ENCODE assay signal across 15 cellular contexts in genomic region chr11:110478410-110478809, GRCh38. TPM values are rescaled to one million over a fixed set of nuclear protein-coding genes. Genes with fewer than 3 reads are reported as not detected.
DNase-seq lines count a peak whose midpoint lies in the region; ATAC-seq and TF ChIP-seq lines count a peak whose summit lies in the region.
"Had no signal": no experiment of that assay in that cellular context is flagged by ENCODE, and none has a peak within 500 bp of the region (broad histone marks: within the 10 kb centered on the region; RNA-seq: fewer than 3 reads in every experiment).

No MANE protein-coding gene starts in this region.

- H3K27ac Mint-ChIP-seq in activated CD4-positive, alpha-beta T cell treated with anti-CD3 and anti-CD28 coated beads for 36 hours = no peak overlapping the region
- H3K27ac Mint-ChIP-seq: activated naive CD8-positive, alpha-beta T cell treated with anti-CD3 and anti-CD28 coated beads, Interleukin-2, amount 10 ng/mL, durations not matched to agents 7 days and 5 days; stimulated activated effector memory CD8-positive, alpha-beta T cell treated with anti-CD3 and anti-CD28 coated beads, Interleukin-12 subunit alpha, Interleukin-12 subunit beta, amount 100 ng/mL, for 72 hours had no signal

- CTCF ChIA-PET in activated CD4-positive, alpha-beta T cell treated with anti-CD3 and anti-CD28 coated beads for 36 hours (lab: Charles Lee) = interaction anchor here (1.6 to 1.7 kb wide), 2 partner anchors 21 to 752 kb away, joined by 5 read pairs; no protein-coding TSS in a partner anchor

- H3K4me3 Mint-ChIP-seq in activated CD4-positive, alpha-beta T cell treated with anti-CD3 and anti-CD28 coated beads for 36 hours = no peak overlapping the region
- H3K4me3 Mint-ChIP-seq: activated naive CD8-positive, alpha-beta T cell treated with anti-CD3 and anti-CD28 coated beads, Interleukin-2, amount 10 ng/mL, durations not matched to agents 7 days and 5 days; stimulated activated effector memory CD8-positive, alpha-beta T cell treated with anti-CD3 and anti-CD28 coated beads, Interleukin-12 subunit alpha, Interleukin-12 subunit beta, amount 100 ng/mL, for 72 hours had no signal

- POLR2A ChIA-PET in activated CD4-positive, alpha-beta T cell treated with anti-CD3 and anti-CD28 coated beads for 36 hours (lab: Charles Lee) = no interaction called here

- no peaks in the 10 kb centered on the region for H3K36me3 Mint-ChIP-seq in activated CD4-positive, alpha-beta T cell treated with anti-CD3 and anti-CD28 coated beads for 36 hours (ENCODE audit: low read depth)
- H3K36me3 Mint-ChIP-seq: activated naive CD8-positive, alpha-beta T cell treated with anti-CD3 and anti-CD28 coated beads, Interleukin-2, amount 10 ng/mL, durations not matched to agents 7 days and 5 days; stimulated activated effector memory CD8-positive, alpha-beta T cell treated with anti-CD3 and anti-CD28 coated beads, Interleukin-12 subunit alpha, Interleukin-12 subunit beta, amount 100 ng/mL, for 72 hours had no signal

- TF ChIP-seq CTCF in fibroblast of pulmonary artery (IDR thresholded peaks at IDR 0.05; ENCODE audit: low read length, missing control alignments) = peak; percentile 5
- TF ChIP-seq CTCF in ascending aorta (IDR thresholded peaks at IDR 0.05) = no peak
- TF ChIP-seq CTCF in upper lobe of right lung (IDR thresholded peaks at IDR 0.05) = no peak

- no peaks in the 10 kb centered on the region for H3K4me1 Mint-ChIP-seq in activated CD4-positive, alpha-beta T cell treated with anti-CD3 and anti-CD28 coated beads for 36 hours
- H3K4me1 Mint-ChIP-seq: activated naive CD8-positive, alpha-beta T cell treated with anti-CD3 and anti-CD28 coated beads, Interleukin-2, amount 10 ng/mL, durations not matched to agents 7 days and 5 days; stimulated activated effector memory CD8-positive, alpha-beta T cell treated with anti-CD3 and anti-CD28 coated beads, Interleukin-12 subunit alpha, Interleukin-12 subunit beta, amount 100 ng/mL, for 72 hours had no signal

- DNase-seq in activated CD4-positive, alpha-beta T cell treated with anti-CD3 and anti-CD28 coated beads for 36 hours = peak; percentile 20
- no peak for DNase-seq in activated CD4-positive, alpha-beta T cell treated with anti-CD3 and anti-CD28 coated beads, Interleukin-2, amount 50 U/mL, for 48 hours
- DNase-seq in RPMI8226 (peak; percentile 10), fibroblast of pulmonary artery (ENCODE audit: low read depth) (no peak), substantia nigra (lab: John Stamatoyannopoulos, UW) (no peak), ascending aorta (ENCODE audit: low spot score in 2 of 2) (no peak), upper lobe of right lung (no peak)
- DNase-seq: activated naive CD8-positive, alpha-beta T cell treated with anti-CD3 and anti-CD28 coated beads, Interleukin-2, amount 10 ng/mL, durations not matched to agents 7 days and 5 days; GOT3; kidney; NCI-H446; SW 1271 had no signal

- H3K27ac ChIP-seq in substantia nigra (ENCODE audit: low read depth, low read length, poor library complexity, severe bottlenecking) (peak overlapping the region; percentile 62), ascending aorta (no peak overlapping the region), upper lobe of right lung (no peak overlapping the region)
- H3K27ac ChIP-seq: epithelial cell of prostate had no signal

- intact Hi-C loops in activated CD4-positive, alpha-beta T cell treated with anti-CD3 and anti-CD28 coated beads for 36 hours (cut with DNase I, micrococcal nuclease) = no loop called here
- intact Hi-C loops in ascending aorta (cut with DNase I) = no loop called here
- intact Hi-C loops in upper lobe of right lung (cut with DNase I) = no loop called here

- ATAC-seq in activated CD4-positive, alpha-beta T cell treated with anti-CD3 and anti-CD28 coated beads for 36 hours = no peak
- ATAC-seq in GM21529 (IDR thresholded peaks at IDR 0.05; ENCODE audit: unreplicated experiment) = no peak
- no peak for ATAC-seq in upper lobe of right lung
- ATAC-seq: stimulated activated effector memory CD8-positive, alpha-beta T cell treated with anti-CD3 and anti-CD28 coated beads, Interleukin-12 subunit alpha, Interleukin-12 subunit beta, amount 100 ng/mL, for 72 hours had no signal

- H3K4me1 ChIP-seq in ascending aorta (no peaks in the 10 kb centered on the region), upper lobe of right lung (peaks cover 8% of the 10 kb centered on the region)

- H3K36me3 ChIP-seq in ascending aorta = no peaks in the 10 kb centered on the region
- no peaks in the 10 kb centered on the region for H3K36me3 ChIP-seq in upper lobe of right lung

- no peaks in the 10 kb centered on the region for H3K27me3 Mint-ChIP-seq in activated CD4-positive, alpha-beta T cell treated with anti-CD3 and anti-CD28 coated beads for 36 hours
- H3K27me3 Mint-ChIP-seq: activated naive CD8-positive, alpha-beta T cell treated with anti-CD3 and anti-CD28 coated beads, Interleukin-2, amount 10 ng/mL, durations not matched to agents 7 days and 5 days had no signal

- H3K4me3 ChIP-seq in fibroblast of pulmonary artery (replicated peaks; ENCODE audit: low read depth, low read length) (no peak overlapping the region), ascending aorta (no peak overlapping the region), upper lobe of right lung (no peak overlapping the region)

- no peaks in the 10 kb centered on the region for H3K27me3 ChIP-seq in ascending aorta
- H3K27me3 ChIP-seq in upper lobe of right lung = no peaks in the 10 kb centered on the region

- H3K9me3 ChIP-seq in ascending aorta = no peaks in the 10 kb centered on the region
- no peaks in the 10 kb centered on the region for H3K9me3 ChIP-seq in upper lobe of right lung

- H3K9me3 Mint-ChIP-seq in activated CD4-positive, alpha-beta T cell treated with anti-CD3 and anti-CD28 coated beads for 36 hours (ENCODE audit: low read depth) = no peaks in the 10 kb centered on the region
- H3K9me3 Mint-ChIP-seq: activated naive CD8-positive, alpha-beta T cell treated with anti-CD3 and anti-CD28 coated beads, Interleukin-2, amount 10 ng/mL, durations not matched to agents 7 days and 5 days; stimulated activated effector memory CD8-positive, alpha-beta T cell treated with anti-CD3 and anti-CD28 coated beads, Interleukin-12 subunit alpha, Interleukin-12 subunit beta, amount 100 ng/mL, for 72 hours had no signal

RNA-seq across cellular contexts. Expression of gene FDX1, which starts 48.7 kb away (rescaled TPM):
- total RNA-seq in activated CD4-positive, alpha-beta T cell treated with anti-CD3 and anti-CD28 coated beads for 36 hours = 10 to 100 TPM in 1 of 2 experiments, 1 to 10 TPM in 1; 8.2 to 13.1 TPM
- total RNA-seq in ascending aorta = 17.6 TPM
- 21.6 TPM for total RNA-seq in upper lobe of right lung

Comparison
In these comparisons a context has a peak if more than half of its experiments do, and no peak if none do; other contexts are left out.
1. DNase-seq: peak in activated CD4-positive, alpha-beta T cell treated with anti-CD3 and anti-CD28 coated beads for 36 hours (single experiment) and RPMI8226 (single experiment); none in activated CD4-positive, alpha-beta T cell treated with anti-CD3 and anti-CD28 coated beads, Interleukin-2, amount 50 U/mL, for 48 hours (0 of 2), fibroblast of pulmonary artery (single experiment), substantia nigra (0 of 49), ascending aorta (0 of 2) and upper lobe of right lung (single experiment).